ENCODE assay signal across 3 cellular contexts in the genomic region with DNA sequence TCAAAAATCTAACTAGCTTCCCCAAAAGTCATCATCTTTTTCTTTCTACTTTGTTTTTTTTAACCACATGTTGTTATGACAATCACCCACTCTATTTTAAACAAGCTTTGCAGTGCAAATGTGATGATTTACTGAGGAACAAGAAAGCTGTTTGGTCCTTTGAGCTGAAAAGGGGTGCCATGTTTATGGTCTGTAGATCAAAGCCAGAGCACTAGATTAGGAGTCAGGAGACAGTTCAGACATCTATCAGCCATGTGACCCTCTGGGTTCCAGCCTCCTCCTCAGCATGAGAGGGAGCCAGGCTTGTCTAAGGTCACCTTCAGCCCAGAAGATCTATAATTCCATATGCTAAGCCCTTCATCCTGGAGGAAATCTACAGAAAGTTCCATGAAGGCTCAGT.
TF ChIP-seq lines count a peak whose summit lies in the region.

No MANE protein-coding gene starts in this region.

TF ChIP-seq in IMR-90, 13 proteins besides CTCF, POLR2A, EP300 and RAD21:
- TF ChIP-seq, protein P1, sequence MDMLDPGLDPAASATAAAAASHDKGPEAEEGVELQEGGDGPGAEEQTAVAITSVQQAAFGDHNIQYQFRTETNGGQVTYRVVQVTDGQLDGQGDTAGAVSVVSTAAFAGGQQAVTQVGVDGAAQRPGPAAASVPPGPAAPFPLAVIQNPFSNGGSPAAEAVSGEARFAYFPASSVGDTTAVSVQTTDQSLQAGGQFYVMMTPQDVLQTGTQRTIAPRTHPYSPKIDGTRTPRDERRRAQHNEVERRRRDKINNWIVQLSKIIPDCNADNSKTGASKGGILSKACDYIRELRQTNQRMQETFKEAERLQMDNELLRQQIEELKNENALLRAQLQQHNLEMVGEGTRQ (IDR thresholded peaks at IDR 0.05; ENCODE audit: low read depth, low read length), result no peak
- TF ChIP-seq NFE2L2 (IDR thresholded peaks at IDR 0.05; ENCODE audit: low read depth, low read length) (no peak), SMC3 (IDR thresholded peaks at IDR 0.05; ENCODE audit: low read depth, low read length) (no peak), MXI1 (IDR thresholded peaks at IDR 0.05; ENCODE audit: borderline replicate concordance, low read depth, low read length) (no peak), FOS (IDR thresholded peaks at IDR 0.05; ENCODE audit: low read depth, low read length) (no peak), CHD1 (IDR thresholded peaks at IDR 0.05; ENCODE audit: low read depth, low read length) (no peak), RFX5 (IDR thresholded peaks at IDR 0.05; ENCODE audit: low read depth, low read length) (no peak), MAZ (IDR thresholded peaks at IDR 0.05; ENCODE audit: borderline replicate concordance, low read depth, low read length) (no peak), BHLHE40 (IDR thresholded peaks at IDR 0.05; ENCODE audit: low read depth, low read length) (no peak), CEBPB (IDR thresholded peaks at IDR 0.05; ENCODE audit: low read depth, low read length) (no peak), RCOR1 (IDR thresholded peaks at IDR 0.05; ENCODE audit: insufficient replicate concordance, low read length) (no peak), MAFK (IDR thresholded peaks at IDR 0.05; ENCODE audit: low read depth, low read length) (no peak)
- TF ChIP-seq, protein P2, sequence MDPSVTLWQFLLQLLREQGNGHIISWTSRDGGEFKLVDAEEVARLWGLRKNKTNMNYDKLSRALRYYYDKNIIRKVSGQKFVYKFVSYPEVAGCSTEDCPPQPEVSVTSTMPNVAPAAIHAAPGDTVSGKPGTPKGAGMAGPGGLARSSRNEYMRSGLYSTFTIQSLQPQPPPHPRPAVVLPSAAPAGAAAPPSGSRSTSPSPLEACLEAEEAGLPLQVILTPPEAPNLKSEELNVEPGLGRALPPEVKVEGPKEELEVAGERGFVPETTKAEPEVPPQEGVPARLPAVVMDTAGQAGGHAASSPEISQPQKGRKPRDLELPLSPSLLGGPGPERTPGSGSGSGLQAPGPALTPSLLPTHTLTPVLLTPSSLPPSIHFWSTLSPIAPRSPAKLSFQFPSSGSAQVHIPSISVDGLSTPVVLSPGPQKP (IDR thresholded peaks at IDR 0.05; ENCODE audit: borderline replicate concordance, low read depth, low read length), result no peak
TF ChIP-seq in IMR-90: peak in this region for 0.

TF ChIP-seq in K562, 482 proteins besides CTCF, POLR2A, EP300 and RAD21:
- TF ChIP-seq ZNF324 (CRISPR knock-in tag; IDR thresholded peaks at IDR 0.05) (no peak), RBM25 (IDR thresholded peaks at IDR 0.05; ENCODE audit: low read depth, low read length, severe bottlenecking) (peak; percentile 3)

TF ChIP-seq in HepG2, 621 proteins besides CTCF, POLR2A, EP300 and RAD21:
- no peak for TF ChIP-seq FOXC1 (CRISPR knock-in tag; IDR thresholded peaks at IDR 0.05; ENCODE audit: borderline replicate concordance)
- no peak for TF ChIP-seq ZNF766 (CRISPR knock-in tag; IDR thresholded peaks at IDR 0.05; ENCODE audit: borderline replicate concordance)
